ENCODE assay signal across 1 cellular context in the genomic region with DNA sequence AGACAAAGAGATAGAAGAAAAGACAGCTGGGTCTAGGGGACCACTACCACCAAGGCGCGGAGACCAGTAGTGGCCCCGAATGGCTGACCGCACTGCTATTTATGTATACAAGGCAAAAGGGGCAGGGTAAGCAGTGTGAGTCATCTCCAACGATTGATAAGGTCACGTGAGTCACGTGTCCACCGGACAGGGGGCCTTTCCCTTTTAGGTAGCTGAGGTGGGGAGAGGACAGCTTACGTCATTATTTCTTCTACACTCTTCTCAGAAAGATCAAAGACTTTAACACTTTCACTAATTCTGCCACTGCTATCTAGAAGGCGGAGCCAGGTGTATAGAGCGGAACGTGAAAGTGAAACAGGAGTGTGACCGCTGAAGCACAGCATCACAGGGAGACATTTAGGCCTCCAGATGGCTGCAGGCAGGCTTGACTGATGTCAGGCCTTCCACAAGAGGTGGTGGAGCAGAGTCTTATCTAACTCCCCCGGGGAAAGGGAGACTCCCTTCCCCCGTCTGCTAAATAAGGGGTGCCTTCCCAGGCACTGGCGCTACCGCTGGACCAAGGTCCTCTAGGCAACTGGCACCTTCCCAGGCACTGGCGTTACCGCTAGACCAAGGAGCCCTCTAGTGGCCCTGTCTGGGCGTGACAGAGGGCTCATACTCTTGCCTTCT.
TF ChIP-seq lines count a peak whose summit lies in the region.

No MANE protein-coding gene starts in this region.

TF ChIP-seq in HEK293, 187 proteins besides CTCF, POLR2A, EP300 and RAD21 (continued from another document and continues in another):
- TF ChIP-seq PRDM2 (tag by site-specific recombination; IDR thresholded peaks at IDR 0.05; ENCODE audit: borderline replicate concordance) (no peak), ZNF521 (tag by site-specific recombination; IDR thresholded peaks at IDR 0.05) (no peak), SCRT1 (tag by site-specific recombination; IDR thresholded peaks at IDR 0.05; ENCODE audit: borderline replicate concordance) (no peak), ZNF426 (tag by site-specific recombination; IDR thresholded peaks at IDR 0.05) (no peak), ZSCAN23 (tag by site-specific recombination; IDR thresholded peaks at IDR 0.05) (no peak), ZNF510 (tag by site-specific recombination; IDR thresholded peaks at IDR 0.05; ENCODE audit: insufficient replicate concordance) (no peak), ZNF19 (tag by site-specific recombination; IDR thresholded peaks at IDR 0.05; ENCODE audit: low read depth) (no peak), ZIC2 (tag by site-specific recombination; IDR thresholded peaks at IDR 0.05) (no peak), ZNF148 (tag by site-specific recombination; IDR thresholded peaks at IDR 0.05; ENCODE audit: borderline replicate concordance) (no peak), ZNF664 (tag by site-specific recombination; IDR thresholded peaks at IDR 0.05) (no peak), ZNF292 (tag by site-specific recombination; IDR thresholded peaks at IDR 0.05; ENCODE audit: borderline replicate concordance, low read depth) (no peak), SP3 (tag by site-specific recombination; IDR thresholded peaks at IDR 0.05) (0 out of 2 replicates have a peak, but pooled peaks have one; percentile 14), PRDM10 (tag by site-specific recombination; IDR thresholded peaks at IDR 0.05) (peak; percentile 18; the same call in 1 of the 2 replicates), ZNF600 (tag by site-specific recombination; IDR thresholded peaks at IDR 0.05) (no peak), ZNF768 (tag by site-specific recombination; IDR thresholded peaks at IDR 0.05) (peak; percentile 26; the same call in 1 of the 2 replicates), ZBTB21 (tag by site-specific recombination; IDR thresholded peaks at IDR 0.05) (peak; percentile 70), ZNF157 (tag by site-specific recombination; IDR thresholded peaks at IDR 0.05) (no peak), ZNF2 (tag by site-specific recombination; IDR thresholded peaks at IDR 0.05) (peak; percentile 90; the same call in 1 of the 2 replicates), ZNF639 (tag by site-specific recombination; IDR thresholded peaks at IDR 0.05) (no peak), KLF1 (tag by site-specific recombination; IDR thresholded peaks at IDR 0.05) (no peak), ZSCAN30 (tag by site-specific recombination; IDR thresholded peaks at IDR 0.05) (0 out of 2 replicates have a peak, but pooled peaks have one; percentile 39), ZNF366 (tag by site-specific recombination; conservative IDR thresholded peaks at IDR 0.05) (peak; percentile 80), ZNF280C (tag by site-specific recombination; IDR thresholded peaks at IDR 0.05) (no peak), ZNF785 (tag by site-specific recombination; IDR thresholded peaks at IDR 0.05) (no peak), GLIS2 (tag by site-specific recombination; IDR thresholded peaks at IDR 0.05) (no peak), ZNF677 (tag by site-specific recombination; IDR thresholded peaks at IDR 0.05) (no peak), ZNF670 (tag by site-specific recombination; IDR thresholded peaks at IDR 0.05; ENCODE audit: low read depth) (no peak)
- TF ChIP-seq, protein P1, sequence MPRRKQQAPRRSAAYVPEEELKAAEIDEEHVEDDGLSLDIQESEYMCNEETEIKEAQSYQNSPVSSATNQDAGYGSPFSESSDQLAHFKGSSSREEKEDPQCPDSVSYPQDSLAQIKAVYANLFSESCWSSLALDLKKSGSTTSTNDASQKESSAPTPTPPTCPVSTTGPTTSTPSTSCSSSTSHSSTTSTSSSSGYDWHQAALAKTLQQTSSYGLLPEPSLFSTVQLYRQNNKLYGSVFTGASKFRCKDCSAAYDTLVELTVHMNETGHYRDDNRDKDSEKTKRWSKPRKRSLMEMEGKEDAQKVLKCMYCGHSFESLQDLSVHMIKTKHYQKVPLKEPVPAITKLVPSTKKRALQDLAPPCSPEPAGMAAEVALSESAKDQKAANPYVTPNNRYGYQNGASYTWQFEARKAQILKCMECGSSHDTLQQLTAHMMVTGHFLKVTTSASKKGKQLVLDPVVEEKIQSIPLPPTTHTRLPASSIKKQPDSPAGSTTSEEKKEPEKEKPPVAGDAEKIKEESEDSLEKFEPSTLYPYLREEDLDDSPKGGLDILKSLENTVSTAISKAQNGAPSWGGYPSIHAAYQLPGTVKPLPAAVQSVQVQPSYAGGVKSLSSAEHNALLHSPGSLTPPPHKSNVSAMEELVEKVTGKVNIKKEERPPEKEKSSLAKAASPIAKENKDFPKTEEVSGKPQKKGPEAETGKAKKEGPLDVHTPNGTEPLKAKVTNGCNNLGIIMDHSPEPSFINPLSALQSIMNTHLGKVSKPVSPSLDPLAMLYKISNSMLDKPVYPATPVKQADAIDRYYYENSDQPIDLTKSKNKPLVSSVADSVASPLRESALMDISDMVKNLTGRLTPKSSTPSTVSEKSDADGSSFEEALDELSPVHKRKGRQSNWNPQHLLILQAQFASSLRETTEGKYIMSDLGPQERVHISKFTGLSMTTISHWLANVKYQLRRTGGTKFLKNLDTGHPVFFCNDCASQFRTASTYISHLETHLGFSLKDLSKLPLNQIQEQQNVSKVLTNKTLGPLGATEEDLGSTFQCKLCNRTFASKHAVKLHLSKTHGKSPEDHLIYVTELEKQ (tag by site-specific recombination; IDR thresholded peaks at IDR 0.05; ENCODE audit: borderline replicate concordance) = peak; percentile 29; the same call in 1 of the 2 replicates
- TF ChIP-seq, protein P2, sequence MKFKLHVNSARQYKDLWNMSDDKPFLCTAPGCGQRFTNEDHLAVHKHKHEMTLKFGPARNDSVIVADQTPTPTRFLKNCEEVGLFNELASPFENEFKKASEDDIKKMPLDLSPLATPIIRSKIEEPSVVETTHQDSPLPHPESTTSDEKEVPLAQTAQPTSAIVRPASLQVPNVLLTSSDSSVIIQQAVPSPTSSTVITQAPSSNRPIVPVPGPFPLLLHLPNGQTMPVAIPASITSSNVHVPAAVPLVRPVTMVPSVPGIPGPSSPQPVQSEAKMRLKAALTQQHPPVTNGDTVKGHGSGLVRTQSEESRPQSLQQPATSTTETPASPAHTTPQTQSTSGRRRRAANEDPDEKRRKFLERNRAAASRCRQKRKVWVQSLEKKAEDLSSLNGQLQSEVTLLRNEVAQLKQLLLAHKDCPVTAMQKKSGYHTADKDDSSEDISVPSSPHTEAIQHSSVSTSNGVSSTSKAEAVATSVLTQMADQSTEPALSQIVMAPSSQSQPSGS (tag by site-specific recombination; IDR thresholded peaks at IDR 0.05; ENCODE audit: low read depth) = peak; percentile 75
